ENCODE assay signal across 10 cellular contexts in genomic region chr18:49768051-49768391, GRCh38. TPM values are rescaled to one million over a fixed set of nuclear protein-coding genes. Genes with fewer than 3 reads are reported as not detected.
A peak's percentile ranks its signal among the peaks of the same experiment; 100 is the strongest.
DNase-seq lines count a peak whose midpoint lies in the region; ATAC-seq and TF ChIP-seq lines count a peak whose summit lies in the region.
"Had no signal": no experiment of that assay in that cellular context is flagged by ENCODE, and none has a peak within 500 bp of the region (broad histone marks: within the 10 kb centered on the region; RNA-seq: fewer than 3 reads in every experiment).

No MANE protein-coding gene starts in this region.

- no peaks in the 10 kb centered on the region for H3K9me3 ChIP-seq in colonic mucosa

- DNase-seq in NCI-H2227 (lab: John Stamatoyannopoulos, UW; ENCODE audit: unreplicated experiment): peak; percentile 42
- DNase-seq in NCI-H2227 treated with DMSO at 0.1 percent for 48 hours (lab: John Stamatoyannopoulos, UW): no peak
- peak; percentile 14 to 67 for DNase-seq in NCI-H526 (lab: John Stamatoyannopoulos, UW)
- DNase-seq in colonic mucosa: peak; percentile 70
- peak in 1 of 2 experiments; percentile 70 for DNase-seq in mesothelial cell of epicardium (ENCODE audit: low spot score in 2 of 2, unreplicated experiment in 2 of 2)
- no peak for DNase-seq in stimulated activated naive CD8-positive, alpha-beta T cell treated with anti-CD3 and anti-CD28 coated beads, Interleukin-15, amount 100 ng/mL, for 72 hours
- no peak for DNase-seq in activated gamma-delta T cell (lab: John Stamatoyannopoulos, UW)

- no peak overlapping the region for H3K4me3 ChIP-seq in colonic mucosa
- H3K4me3 ChIP-seq: skin epidermis had no signal

- TF ChIP-seq CTCF in colonic mucosa (IDR thresholded peaks at IDR 0.05) (peak; percentile 55), mesothelial cell of epicardium (IDR thresholded peaks at IDR 0.05; ENCODE audit: unreplicated experiment) (peak; percentile 54)

- H3K4me1 Mint-ChIP-seq in mesothelial cell of epicardium: peaks cover 5% of the 10 kb centered on the region
- no peaks in the 10 kb centered on the region for H3K4me1 Mint-ChIP-seq in stimulated activated naive CD8-positive, alpha-beta T cell treated with anti-CD3 and anti-CD28 coated beads, Interleukin-15, amount 100 ng/mL, for 72 hours

- ATAC-seq in stimulated activated naive CD8-positive, alpha-beta T cell treated with anti-CD3 and anti-CD28 coated beads, Interleukin-15, amount 100 ng/mL, for 72 hours: no peak
- ATAC-seq in HG03520 (IDR thresholded peaks at IDR 0.05; ENCODE audit: unreplicated experiment): no peak

- no peaks in the 10 kb centered on the region for H3K36me3 ChIP-seq in colonic mucosa

- H3K4me1 ChIP-seq in colonic mucosa: no peaks in the 10 kb centered on the region

- H3K36me3 Mint-ChIP-seq in mesothelial cell of epicardium: no peaks in the 10 kb centered on the region
- H3K36me3 Mint-ChIP-seq: CD8-positive, alpha-beta memory T cell had no signal

- H3K9ac ChIP-seq in colonic mucosa (ENCODE audit: low read depth in 2 of 2, low read length in 2 of 2): no peak overlapping the region

- no peak overlapping the region for H3K27ac ChIP-seq in colonic mucosa
- H3K27ac ChIP-seq: skin epidermis had no signal

- intact Hi-C loops in colonic mucosa (cut with DNase I): loop anchor here (5.0 kb wide), 2 partner anchors 211 to 256 kb away; no protein-coding TSS in a partner anchor

- no peaks in the 10 kb centered on the region for H3K9me3 Mint-ChIP-seq in mesothelial cell of epicardium
- H3K9me3 Mint-ChIP-seq in stimulated activated naive CD8-positive, alpha-beta T cell treated with anti-CD3 and anti-CD28 coated beads, Interleukin-15, amount 100 ng/mL, for 72 hours: no peaks in the 10 kb centered on the region
- H3K9me3 Mint-ChIP-seq: CD8-positive, alpha-beta memory T cell had no signal

- H3K27ac Mint-ChIP-seq in mesothelial cell of epicardium: no peak overlapping the region
- H3K27ac Mint-ChIP-seq in stimulated activated naive CD8-positive, alpha-beta T cell treated with anti-CD3 and anti-CD28 coated beads, Interleukin-15, amount 100 ng/mL, for 72 hours: no peak overlapping the region

- H3K27me3 Mint-ChIP-seq in mesothelial cell of epicardium (ENCODE audit: low read depth): no peaks in the 10 kb centered on the region
- no peaks in the 10 kb centered on the region for H3K27me3 Mint-ChIP-seq in stimulated activated naive CD8-positive, alpha-beta T cell treated with anti-CD3 and anti-CD28 coated beads, Interleukin-15, amount 100 ng/mL, for 72 hours

- H3K4me3 Mint-ChIP-seq in mesothelial cell of epicardium: no peak overlapping the region
- no peak overlapping the region for H3K4me3 Mint-ChIP-seq in stimulated activated naive CD8-positive, alpha-beta T cell treated with anti-CD3 and anti-CD28 coated beads, Interleukin-15, amount 100 ng/mL, for 72 hours
- H3K4me3 Mint-ChIP-seq: CD8-positive, alpha-beta memory T cell had no signal

- H3K27me3 ChIP-seq in colonic mucosa: no peaks in the 10 kb centered on the region

RNA-seq across cellular contexts. Expression of gene ACAA2, which starts 45.3 kb away (rescaled TPM):
- total RNA-seq in colonic mucosa (100 to 1,000 TPM; 152 to 276 TPM), mesothelial cell of epicardium (55.6 to 57.2 TPM (median 56.1 TPM) in 3 replicates)

Comparison
In these comparisons a context has a peak if more than half of its experiments do, and no peak if none do; other contexts are left out.
1. DNase-seq: peak in NCI-H2227 (single experiment), NCI-H526 (2 of 2) and colonic mucosa (single experiment); none in NCI-H2227 treated with DMSO at 0.1 percent for 48 hours (single experiment), stimulated activated naive CD8-positive, alpha-beta T cell treated with anti-CD3 and anti-CD28 coated beads, Interleukin-15, amount 100 ng/mL, for 72 hours (0 of 2) and activated gamma-delta T cell (single experiment).